ENCODE assay signal across 10 cellular contexts in the genomic region with DNA sequence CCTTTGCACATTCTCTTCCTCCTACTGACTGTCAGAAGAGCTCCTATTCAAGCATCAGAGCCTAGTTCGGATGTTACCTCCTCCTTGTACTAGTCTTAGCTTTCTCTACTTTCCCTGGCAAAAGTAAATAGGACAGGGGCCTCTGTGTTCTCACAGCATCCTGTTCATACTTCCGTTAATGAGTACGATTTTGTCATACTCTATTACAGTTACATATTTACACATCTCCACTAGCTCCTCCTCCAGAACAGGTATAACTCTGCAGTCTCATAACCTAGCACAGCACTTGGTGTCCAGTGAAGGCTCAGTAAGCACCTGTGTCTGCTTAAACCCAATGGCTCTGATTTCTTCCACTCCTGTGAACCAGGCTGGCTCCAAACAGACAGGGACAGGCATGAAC. TPM values are rescaled to one million over a fixed set of nuclear protein-coding genes. Genes with fewer than 3 reads are reported as not detected.
DNase-seq lines count a peak whose midpoint lies in the region; ATAC-seq and TF ChIP-seq lines count a peak whose summit lies in the region.
"Had no signal": no experiment of that assay in that cellular context is flagged by ENCODE, and none has a peak within 500 bp of the region (broad histone marks: within the 10 kb centered on the region; RNA-seq: fewer than 3 reads in every experiment).

No MANE protein-coding gene starts in this region.

- DNase-seq in HL-60 (ENCODE audit: low read depth in 1 of 2, low spot score in 1 of 2) (peak; percentile 41 to 42), T-helper 17 cell (no peak), right atrium auricular region (ENCODE audit: low spot score) (no peak), HPDE6-E6E7 (ENCODE audit: extremely low spot score) (no peak), ACHN (no peak), G401 (ENCODE audit: low spot score) (no peak)
- DNase-seq in stimulated activated naive CD8-positive, alpha-beta T cell treated with anti-CD3 and anti-CD28 coated beads, Interleukin-15, amount 100 ng/mL, for 72 hours = no peak
- DNase-seq: activated CD4-positive, alpha-beta T cell treated with anti-CD3 and anti-CD28 coated beads for 1 hour; NCI-H524 treated with DMSO at 0.1 percent for 48 hours had no signal

- H3K27ac Mint-ChIP-seq in T-helper 17 cell = peak overlapping the region; percentile 96
- H3K27ac Mint-ChIP-seq in stimulated activated naive CD8-positive, alpha-beta T cell treated with anti-CD3 and anti-CD28 coated beads, Interleukin-15, amount 100 ng/mL, for 72 hours = peak overlapping the region; percentile 5 to 38
- H3K27ac Mint-ChIP-seq: memory B cell had no signal

- H3K4me1 Mint-ChIP-seq in T-helper 17 cell = peaks cover 59% of the 10 kb centered on the region
- peaks cover 55% of the 10 kb centered on the region for H3K4me1 Mint-ChIP-seq in stimulated activated naive CD8-positive, alpha-beta T cell treated with anti-CD3 and anti-CD28 coated beads, Interleukin-15, amount 100 ng/mL, for 72 hours

- no peaks in the 10 kb centered on the region for H3K27me3 ChIP-seq in HL-60 (ENCODE audit: insufficient read depth, poor library complexity, severe bottlenecking)
- no peaks in the 10 kb centered on the region for H3K27me3 ChIP-seq in right atrium auricular region

- in situ Hi-C loops in ACHN (cut with HindIII; ENCODE audit: low pct_ligation_motif_present, low pct_unique_long_range_greater_than_20kb, low sequenced_read_pairs) = no loop called here
- in situ Hi-C loops in G401 (cut with HindIII; ENCODE audit: low sequenced_read_pairs) = no loop called here

- no peaks in the 10 kb centered on the region for H3K9me3 Mint-ChIP-seq in stimulated activated naive CD8-positive, alpha-beta T cell treated with anti-CD3 and anti-CD28 coated beads, Interleukin-15, amount 100 ng/mL, for 72 hours
- H3K9me3 Mint-ChIP-seq: memory B cell had no signal

- peaks cover 21% of the 10 kb centered on the region for H3K36me3 ChIP-seq in right atrium auricular region

- TF ChIP-seq CTCF in HL-60 (IDR thresholded peaks at IDR 0.05; ENCODE audit: insufficient read depth, low read length) (no peak), right atrium auricular region (IDR thresholded peaks at IDR 0.05) (no peak)

- H3K27me3 Mint-ChIP-seq in T-helper 17 cell = no peaks in the 10 kb centered on the region
- no peaks in the 10 kb centered on the region for H3K27me3 Mint-ChIP-seq in stimulated activated naive CD8-positive, alpha-beta T cell treated with anti-CD3 and anti-CD28 coated beads, Interleukin-15, amount 100 ng/mL, for 72 hours
- H3K27me3 Mint-ChIP-seq: memory B cell had no signal

- peak overlapping the region; percentile 65 for H3K27ac ChIP-seq in HL-60 (replicated peaks)
- peak overlapping the region; percentile 73 to 89 for H3K27ac ChIP-seq in right atrium auricular region

- H3K4me3 ChIP-seq in HL-60 (replicated peaks; ENCODE audit: insufficient read depth, low read length) = no peak overlapping the region
- no peak overlapping the region for H3K4me3 ChIP-seq in right atrium auricular region

- no peaks in the 10 kb centered on the region for H3K36me3 Mint-ChIP-seq in T-helper 17 cell (ENCODE audit: low read depth)

- peak overlapping the region; percentile 84 for H3K4me3 Mint-ChIP-seq in T-helper 17 cell
- H3K4me3 Mint-ChIP-seq in stimulated activated naive CD8-positive, alpha-beta T cell treated with anti-CD3 and anti-CD28 coated beads, Interleukin-15, amount 100 ng/mL, for 72 hours = peak overlapping the region; percentile 8 to 17
- H3K4me3 Mint-ChIP-seq: memory B cell had no signal

- H3K4me1 ChIP-seq in right atrium auricular region = peaks cover 0 to 70% of the 10 kb centered on the region in 2 donors

- no peaks in the 10 kb centered on the region for H3K9me3 ChIP-seq in T-helper 17 cell (ENCODE audit: control insufficient read depth, low read length, poor library complexity, severe bottlenecking)
- no peaks in the 10 kb centered on the region for H3K9me3 ChIP-seq in right atrium auricular region

- peak; percentile 45 for ATAC-seq in T-helper 17 cell
- ATAC-seq in stimulated activated naive CD8-positive, alpha-beta T cell treated with anti-CD3 and anti-CD28 coated beads, Interleukin-15, amount 100 ng/mL, for 72 hours = no peak

RNA-seq across cellular contexts. Expression of a gene that starts 7.0 kb away (rescaled TPM):
- 100 to 1,000 TPM; 104 to 107 TPM for total RNA-seq in T-helper 17 cell
- 10 to 100 TPM; 29.4 to 32.7 TPM for total RNA-seq in right atrium auricular region
- 18.7 and 45.5 TPM in 2 replicates for total RNA-seq in G401 (2014; rRNA removed; shearing (Covaris generic))

Comparison
In these comparisons a context has a peak if more than half of its experiments do, and no peak if none do; other contexts are left out.
1. DNase-seq: peak in HL-60 (2 of 2); none in T-helper 17 cell (0 of 3), right atrium auricular region (single experiment), stimulated activated naive CD8-positive, alpha-beta T cell treated with anti-CD3 and anti-CD28 coated beads, Interleukin-15, amount 100 ng/mL, for 72 hours (0 of 2), HPDE6-E6E7 (single experiment), ACHN (single experiment) and G401 (single experiment).